Comparison of ENCODE assay signal across 19 cellular contexts in genomic region chr5:26326153-26326759, GRCh38.
DNase-seq lines count a peak whose midpoint lies in the region; ATAC-seq, FAIRE-seq and TF ChIP-seq lines count a peak whose summit lies in the region.
"Had no signal": no experiment of that assay in that cellular context is flagged by ENCODE, and none has a peak within 500 bp of the region (broad histone marks: within the 10 kb centered on the region; RNA-seq: fewer than 3 reads in every experiment).

No MANE protein-coding gene starts in this region.

- intact Hi-C loops in cardiac septum (cut with DNase I) = no loop called here
- intact Hi-C loops in left ventricle myocardium superior (cut with micrococcal nuclease) = no loop called here
- intact Hi-C loops in posterior vena cava (cut with DNase I) = loop anchor here in 1 of 2 donors (5.0 kb wide), 1 partner anchor 564 kb away; no protein-coding TSS in a partner anchor

- peak; percentile 40 for FAIRE-seq in urothelium cell line (lab: Jason Lieb, UNC)
- FAIRE-seq: G401.6, GM12892, GM18507 had no signal

- TF ChIP-seq CTCF in chondrocyte (IDR thresholded peaks at IDR 0.05) = no peak
- TF ChIP-seq CTCF in tibial nerve (IDR thresholded peaks at IDR 0.05) = no peak

- H3K27me3 ChIP-seq in tibial nerve = no peaks in the 10 kb centered on the region
- H3K27me3 ChIP-seq: BLaER1 treated with 17β-estradiol and CSF1 and Interleukin-3, amounts not matched to agents 10 nM and 100 nM had no signal

- no peaks in the 10 kb centered on the region for H3K36me3 ChIP-seq in tibial nerve
- H3K36me3 ChIP-seq: BLaER1 treated with 17β-estradiol and CSF1 and Interleukin-3, amounts not matched to agents 10 nM and 100 nM; HAP-1 had no signal

- H3K27ac ChIP-seq in tibial nerve = no peak overlapping the region
- H3K27ac ChIP-seq: BLaER1 treated with 17β-estradiol and CSF1 and Interleukin-3, amounts not matched to agents 10 nM and 100 nM; GM23248 had no signal

- DNase-seq in cardiac septum (ENCODE audit: low spot score) = peak; percentile 75
- DNase-seq in left ventricle myocardium superior = no peak
- peak; percentile 83 for DNase-seq in chondrocyte (ENCODE audit: low spot score)
- DNase-seq in posterior vena cava (ENCODE audit: low spot score) = peak; percentile 51
- no peak for DNase-seq in urothelium cell line (ENCODE audit: low spot score)
- no peak for DNase-seq in tibial nerve (ENCODE audit: low spot score in 2 of 2)
- no peak for DNase-seq in DMS 273 (lab: John Stamatoyannopoulos, UW; ENCODE audit: unreplicated experiment)
- no peak for DNase-seq in RPMI8226
- DNase-seq: 8988T; CD8-positive, alpha-beta T cell; COR-L47; GM23248; IMR-90 had no signal

- H3K27me3 Mint-ChIP-seq in chondrocyte (ENCODE audit: low read depth) = no peaks in the 10 kb centered on the region
- H3K27me3 Mint-ChIP-seq: B cell had no signal

- ATAC-seq in left ventricle myocardium superior = no peak
- ATAC-seq: CD8-positive, alpha-beta T cell had no signal

- no peak overlapping the region for H3K4me3 Mint-ChIP-seq in chondrocyte (ENCODE audit: unreplicated experiment)
- H3K4me3 Mint-ChIP-seq: B cell; CD8-positive, alpha-beta T cell had no signal

- H3K4me1 Mint-ChIP-seq in chondrocyte (ENCODE audit: low read depth) = no peaks in the 10 kb centered on the region
- H3K4me1 Mint-ChIP-seq: B cell had no signal

- peaks cover 0 to 3% (median 0%) of the 10 kb centered on the region in 4 donors for H3K9me3 ChIP-seq in tibial nerve
- H3K9me3 ChIP-seq: HAP-1 had no signal

- no peaks in the 10 kb centered on the region for H3K36me3 Mint-ChIP-seq in chondrocyte (ENCODE audit: low read depth)
- H3K36me3 Mint-ChIP-seq: CD8-positive, alpha-beta T cell had no signal

- H3K27ac Mint-ChIP-seq in chondrocyte (ENCODE audit: unreplicated experiment) = no peak overlapping the region
- H3K27ac Mint-ChIP-seq: B cell; CD8-positive, alpha-beta T cell had no signal

- no peaks in the 10 kb centered on the region for H3K4me1 ChIP-seq in tibial nerve
- H3K4me1 ChIP-seq: BLaER1 treated with 17β-estradiol and CSF1 and Interleukin-3, amounts not matched to agents 10 nM and 100 nM; HAP-1 had no signal

- TF ChIP-seq POLR2A in tibial nerve (IDR thresholded peaks at IDR 0.05) = no peak

- no peak overlapping the region for H3K4me3 ChIP-seq in tibial nerve
- H3K4me3 ChIP-seq: BLaER1 treated with 17β-estradiol and CSF1 and Interleukin-3, amounts not matched to agents 10 nM and 100 nM; GM23248; HAP-1 had no signal

- no peak for TF ChIP-seq EP300 in tibial nerve (IDR thresholded peaks at IDR 0.05)

- H3K9me3 Mint-ChIP-seq in chondrocyte (ENCODE audit: low read depth) = no peaks in the 10 kb centered on the region

- WGBS in tibial nerve, 2 donors = 89 to 98% methylated on average over 15 to 17 of the region's 17 CpGs

Comparison
In these comparisons a context has a peak if more than half of its experiments do, and no peak if none do; other contexts are left out.
1. DNase-seq: peak in cardiac septum (single experiment), chondrocyte (single experiment) and posterior vena cava (single experiment); none in left ventricle myocardium superior (single experiment), urothelium cell line (single experiment), tibial nerve (0 of 2), DMS 273 (single experiment) and RPMI8226 (single experiment).